8 cellular contexts compared by ENCODE assay signal in genomic region chr4:40722576-40723161, GRCh38. TPM values are rescaled to one million over a fixed set of nuclear protein-coding genes. Genes with fewer than 3 reads are reported as not detected.
A peak's percentile ranks its signal among the peaks of the same experiment; 100 is the strongest.
DNase-seq lines count a peak whose midpoint lies in the region; ATAC-seq and TF ChIP-seq lines count a peak whose summit lies in the region.

No MANE protein-coding gene starts in this region.

- in situ Hi-C loops in mammary epithelial cell (cut with MboI; ENCODE audit: low sequenced_read_pairs in 2 of 2) = no loop called here

- no peaks in the 10 kb centered on the region for H3K27me3 ChIP-seq in mammary epithelial cell (ENCODE audit: insufficient read depth, low read length)

- no peaks in the 10 kb centered on the region for H4K20me1 ChIP-seq in mammary epithelial cell (ENCODE audit: insufficient read depth, low read length)

- H3K4me3 Mint-ChIP-seq in memory B cell (no peak overlapping the region), glutamatergic neuron (ENCODE audit: unreplicated experiment) (no peak overlapping the region)
- H3K4me3 Mint-ChIP-seq in stimulated activated effector memory CD8-positive, alpha-beta T cell treated with anti-CD3 and anti-CD28 coated beads, Interleukin-12 subunit alpha, Interleukin-12 subunit beta, amount 100 ng/mL, for 72 hours = no peak overlapping the region

- BruUV-seq in mammary epithelial cell (replicated peaks; lab: Mats Ljungman, UMichigan) = no TSS peak

- H3K27me3 Mint-ChIP-seq in memory B cell (no peaks in the 10 kb centered on the region), glutamatergic neuron (ENCODE audit: unreplicated experiment) (no peaks in the 10 kb centered on the region)

- H3K4me1 Mint-ChIP-seq in memory B cell (peaks cover 5% of the 10 kb centered on the region), glutamatergic neuron (ENCODE audit: low read depth, unreplicated experiment) (no peaks in the 10 kb centered on the region)
- no peaks in the 10 kb centered on the region for H3K4me1 Mint-ChIP-seq in stimulated activated effector memory CD8-positive, alpha-beta T cell treated with anti-CD3 and anti-CD28 coated beads, Interleukin-12 subunit alpha, Interleukin-12 subunit beta, amount 100 ng/mL, for 72 hours

- H3K27ac Mint-ChIP-seq in memory B cell (no peak overlapping the region), glutamatergic neuron (ENCODE audit: unreplicated experiment) (no peak overlapping the region)
- H3K27ac Mint-ChIP-seq in stimulated activated effector memory CD8-positive, alpha-beta T cell treated with anti-CD3 and anti-CD28 coated beads, Interleukin-12 subunit alpha, Interleukin-12 subunit beta, amount 100 ng/mL, for 72 hours = no peak overlapping the region

- ATAC-seq in GM18867 (IDR thresholded peaks at IDR 0.05; ENCODE audit: unreplicated experiment) (peak; percentile 69), HG02884 (IDR thresholded peaks at IDR 0.05; ENCODE audit: unreplicated experiment) (peak; percentile 53), memory B cell (ENCODE audit: low read depth) (peak; percentile 98)
- ATAC-seq in stimulated activated effector memory CD8-positive, alpha-beta T cell treated with anti-CD3 and anti-CD28 coated beads, Interleukin-12 subunit alpha, Interleukin-12 subunit beta, amount 100 ng/mL, for 72 hours = no peak

- H3K9me3 Mint-ChIP-seq in memory B cell (no peaks in the 10 kb centered on the region), glutamatergic neuron (ENCODE audit: unreplicated experiment) (no peaks in the 10 kb centered on the region)
- no peaks in the 10 kb centered on the region for H3K9me3 Mint-ChIP-seq in stimulated activated effector memory CD8-positive, alpha-beta T cell treated with anti-CD3 and anti-CD28 coated beads, Interleukin-12 subunit alpha, Interleukin-12 subunit beta, amount 100 ng/mL, for 72 hours

- H3K79me2 ChIP-seq in mammary epithelial cell (ENCODE audit: insufficient read depth, low read length) = no peaks in the 10 kb centered on the region

- H3K9me3 ChIP-seq in SK-N-MC (ENCODE audit: low read depth, low read length) (no peaks in the 10 kb centered on the region), mammary epithelial cell (replicated peaks; ENCODE audit: insufficient read depth, low read length) (no peaks in the 10 kb centered on the region)

- CTCF ChIA-PET in mammary epithelial cell (lab: Charles Lee; ENCODE audit: low non-redundant PET) = no interaction called here

- no peaks in the 10 kb centered on the region for H3K36me3 Mint-ChIP-seq in memory B cell
- H3K36me3 Mint-ChIP-seq in stimulated activated effector memory CD8-positive, alpha-beta T cell treated with anti-CD3 and anti-CD28 coated beads, Interleukin-12 subunit alpha, Interleukin-12 subunit beta, amount 100 ng/mL, for 72 hours = no peaks in the 10 kb centered on the region
- H3K36me3 Mint-ChIP-seq in glutamatergic neuron (ENCODE audit: unreplicated experiment) = no peaks in the 10 kb centered on the region

- no peak overlapping the region for H2AFZ ChIP-seq in mammary epithelial cell (ENCODE audit: low read depth, low read length)

- H3K4me1 ChIP-seq in mammary epithelial cell (ENCODE audit: insufficient read depth, low read length) = no peaks in the 10 kb centered on the region

- dilution Hi-C loops in mammary epithelial cell (cut with HindIII; ENCODE audit: low sequenced_read_pairs) = no loop called here

- H3K4me3 ChIP-seq in SK-N-MC (peak overlapping the region; percentile 29), mammary epithelial cell (replicated peaks in 1 of 3; ENCODE audit: insufficient read depth in 1 of 3, low read depth in 2 of 3, low read length in 3 of 3) (no peak overlapping the region)

- H3K4me2 ChIP-seq in mammary epithelial cell (ENCODE audit: insufficient read depth, low read depth, low read length) = no peak overlapping the region

- DNase-seq in SK-N-MC (ENCODE audit: low read depth, low spot score) (no peak), memory B cell (ENCODE audit: low spot score in 2 of 2) (peak; percentile 34 to 58), mammary epithelial cell (no peak), glutamatergic neuron (no peak), GOT3 (lab: John Stamatoyannopoulos, UW) (no peak)
- no peak for DNase-seq in stimulated activated effector memory CD8-positive, alpha-beta T cell treated with anti-CD3 and anti-CD28 coated beads, Interleukin-12 subunit alpha, Interleukin-12 subunit beta, amount 100 ng/mL, for 72 hours (ENCODE audit: low spot score in 2 of 2)

- H3K36me3 ChIP-seq in SK-N-MC (ENCODE audit: insufficient read depth, low read length) (no peaks in the 10 kb centered on the region), mammary epithelial cell (ENCODE audit: insufficient read depth, low read length) (no peaks in the 10 kb centered on the region)

- H3K9ac ChIP-seq in SK-N-MC (ENCODE audit: insufficient read length) (peak overlapping the region; percentile 14), mammary epithelial cell (ENCODE audit: insufficient read depth, low read length) (no peak overlapping the region)

- 95% methylated on average over 5 of the region's 5 CpGs for WGBS in mammary epithelial cell (ENCODE audit: low coverage, missing lambda C conversion rate)

- intact Hi-C loops in mammary epithelial cell (cut with micrococcal nuclease) = no loop called here

- TF ChIP-seq CTCF in mammary epithelial cell (conservative IDR thresholded peaks at IDR 0.05 in 1 of 2, IDR thresholded peaks at IDR 0.05 in 1 of 2; ENCODE audit: extremely low read depth in 1 of 2, insufficient read depth in 1 of 2, low read depth in 1 of 2, low read length in 2 of 2) = no peak
- TF ChIP-seq CTCF in glutamatergic neuron (IDR thresholded peaks at IDR 0.05; ENCODE audit: partially characterized antibody, unreplicated experiment) = no peak

- H3K27ac ChIP-seq in SK-N-MC = peak overlapping the region; percentile 29
- H3K27ac ChIP-seq in mammary epithelial cell (ENCODE audit: insufficient read depth, low read depth, low read length) = no peak overlapping the region

RNA-seq across cellular contexts. Expression of gene NSUN7, which starts 27.1 kb away (rescaled TPM):
- under 1 TPM in 1 of 2 donors, not detected in 1; 0.33 TPM for total RNA-seq in mammary epithelial cell
- polyA plus RNA-seq in mammary epithelial cell = not detected
- polyA minus RNA-seq in mammary epithelial cell = not detected
- 0.25 TPM for total RNA-seq in glutamatergic neuron (ENCODE audit: unreplicated experiment)

Comparison
In these comparisons a context has a peak if more than half of its experiments do, and no peak if none do; other contexts are left out.
1. DNase-seq: peak in memory B cell (2 of 2); none in SK-N-MC (single experiment), stimulated activated effector memory CD8-positive, alpha-beta T cell treated with anti-CD3 and anti-CD28 coated beads, Interleukin-12 subunit alpha, Interleukin-12 subunit beta, amount 100 ng/mL, for 72 hours (0 of 2), mammary epithelial cell (single experiment), glutamatergic neuron (single experiment) and GOT3 (single experiment).